8 cellular contexts compared by ENCODE assay signal in genomic region chr21:46636181-46636512, GRCh38. TPM values are rescaled to one million over a fixed set of nuclear protein-coding genes. Genes with fewer than 3 reads are reported as not detected.
A peak's percentile ranks its signal among the peaks of the same experiment; 100 is the strongest.
DNase-seq lines count a peak whose midpoint lies in the region; ATAC-seq and TF ChIP-seq lines count a peak whose summit lies in the region.

No MANE protein-coding gene starts in this region.

- H3K36me3 ChIP-seq in SJCRH30 (peaks cover 3% of the 10 kb centered on the region; the same call in 1 of the 2 replicates), fibroblast of lung (ENCODE audit: control insufficient read depth, insufficient read depth, low read length) (peaks cover under 1% of the 10 kb centered on the region), rectal smooth muscle tissue (ENCODE audit: control insufficient read depth, insufficient read depth, low read length) (peaks cover 2% of the 10 kb centered on the region)

- H3K27me3 ChIP-seq in SJCRH30 (no peaks in the 10 kb centered on the region), fibroblast of lung (ENCODE audit: control insufficient read depth, insufficient read depth, low read length) (no peaks in the 10 kb centered on the region), rectal smooth muscle tissue (ENCODE audit: control insufficient read depth, insufficient read depth, low read length) (no peaks in the 10 kb centered on the region)

- H3K27ac ChIP-seq in SJCRH30, result peak overlapping the region; percentile 94; the same call in 1 of the 2 replicates
- peak overlapping the region; percentile 99 for H3K27ac ChIP-seq in fibroblast of lung (ENCODE audit: insufficient read depth, low read length)
- peak overlapping the region; percentile 100 for H3K27ac ChIP-seq in rectal smooth muscle tissue (ENCODE audit: low read depth, low read length)

- H3K9me3 ChIP-seq in SJCRH30 (replicated peaks) (no peaks in the 10 kb centered on the region), fibroblast of lung (ENCODE audit: control insufficient read depth, insufficient read depth, low read depth, low read length) (no peaks in the 10 kb centered on the region)

- H3K4me2 ChIP-seq in fibroblast of lung (ENCODE audit: extremely low read depth, insufficient read depth, low read length), result peak overlapping the region; percentile 85

- DNase-seq in GM12864 (ENCODE audit: low read depth) (no peak), SJCRH30 (no peak), fibroblast of lung (ENCODE audit: low read depth in 2 of 2) (no peak), NCI-H187 (lab: John Stamatoyannopoulos, UW) (no peak), sciatic nerve (ENCODE audit: low spot score) (no peak)

- H4K20me1 ChIP-seq in fibroblast of lung (ENCODE audit: control insufficient read depth, extremely low read depth, insufficient read depth, low read length), result peaks cover 4% of the 10 kb centered on the region

- peaks cover 49% of the 10 kb centered on the region for H3K79me2 ChIP-seq in fibroblast of lung (ENCODE audit: control insufficient read depth, insufficient read depth, low read length)

- no peak overlapping the region for H2AFZ ChIP-seq in fibroblast of lung (ENCODE audit: low read length)

- H3K9ac ChIP-seq in fibroblast of lung (ENCODE audit: insufficient read depth, low read length) (peak overlapping the region; percentile 99), rectal smooth muscle tissue (ENCODE audit: low read length) (peak overlapping the region; percentile 100)

- ATAC-seq in GM18867 (IDR thresholded peaks at IDR 0.05; ENCODE audit: unreplicated experiment) (no peak), sciatic nerve (no peak), GM19463 (IDR thresholded peaks at IDR 0.05; ENCODE audit: unreplicated experiment) (no peak)

- intact Hi-C loops in sciatic nerve (cut with DNase I), result loop anchor here (2.0 kb wide), 1 partner anchor 35 kb away; no protein-coding TSS in a partner anchor

- TF ChIP-seq CTCF in GM12864 (IDR thresholded peaks at IDR 0.05; ENCODE audit: low read depth, low read length, missing control alignments) (no peak), fibroblast of lung (conservative IDR thresholded peaks at IDR 0.05 in 1 of 2, IDR thresholded peaks at IDR 0.05 in 1 of 2; ENCODE audit: low read depth in 1 of 2, low read length in 2 of 2) (no peak)

- H3K4me1 ChIP-seq in SJCRH30 (no peaks in the 10 kb centered on the region), fibroblast of lung (ENCODE audit: control insufficient read depth, extremely low read depth, insufficient read depth, low read length) (peaks cover 4% of the 10 kb centered on the region), rectal smooth muscle tissue (ENCODE audit: control insufficient read depth, insufficient read depth, low read length) (peaks cover 15% of the 10 kb centered on the region)

- H3K4me3 ChIP-seq in GM12864 (ENCODE audit: low read depth, low read length), result peak overlapping the region; percentile 60
- peak overlapping the region; percentile 79 for H3K4me3 ChIP-seq in SJCRH30
- H3K4me3 ChIP-seq in fibroblast of lung (replicated peaks in 1 of 4; ENCODE audit: control extremely low read depth in 1 of 4, insufficient read depth in 1 of 4, low read depth in 3 of 4, low read length in 4 of 4), result peak overlapping the region; percentile 92 to 100 (median 94)
- peak overlapping the region; percentile 100 for H3K4me3 ChIP-seq in rectal smooth muscle tissue (ENCODE audit: low read length)

RNA-seq across cellular contexts. Expression of gene PRMT2, which starts 0.7 kb away (rescaled TPM):
- total RNA-seq in SJCRH30 (2014; rRNA removed; shearing (Covaris generic)), result 53.1 and 62.0 TPM in 2 replicates
- total RNA-seq in fibroblast of lung, result 131 and 152 TPM in 2 replicates
- polyA plus RNA-seq in fibroblast of lung, result 118 and 169 TPM in 2 replicates
- 122 and 127 TPM in 2 replicates for polyA plus RNA-seq in fibroblast of lung (2012)
- 67.1 and 107 TPM in 2 replicates for polyA minus RNA-seq in fibroblast of lung (ENCODE audit: low replicate concordance)
- total RNA-seq in sciatic nerve, result 178 TPM

RNA-seq across cellular contexts. Expression of gene S100B, which starts 31.3 kb away (rescaled TPM):
- 0.18 and 0.25 TPM in 2 replicates for total RNA-seq in SJCRH30 (2014; rRNA removed; shearing (Covaris generic))
- not detected in 2 replicates for total RNA-seq in fibroblast of lung
- polyA plus RNA-seq in fibroblast of lung, result 1.4 and 2.7 TPM in 2 replicates
- 1.3 and 2.0 TPM in 2 replicates for polyA plus RNA-seq in fibroblast of lung (2012)
- polyA minus RNA-seq in fibroblast of lung (ENCODE audit: low replicate concordance), result not detected in 2 replicates
- total RNA-seq in sciatic nerve, result 1,180 TPM

Comparison
In these comparisons a context has a peak if more than half of its experiments do, and no peak if none do; other contexts are left out.
1. RNA of gene S100B, which starts 31.3 kb away (total RNA-seq): 1,180 TPM in sciatic nerve (single experiment); 0.18 to 0.25 TPM in SJCRH30 and not detected in fibroblast of lung; every median in the first group is over 100 times any median in the second.
2. Peak in every context shown above with its lines, with median percentiles within 50 percentile points of each other: H3K4me3 ChIP-seq and H3K27ac ChIP-seq.